Comparison of ENCODE assay signal across 14 cellular contexts in genomic region chr10:127976286-127976685, GRCh38.
DNase-seq lines count a peak whose midpoint lies in the region; ATAC-seq and TF ChIP-seq lines count a peak whose summit lies in the region.
"Had no signal": no experiment of that assay in that cellular context is flagged by ENCODE, and none has a peak within 500 bp of the region (broad histone marks: within the 10 kb centered on the region; RNA-seq: fewer than 3 reads in every experiment).

No MANE protein-coding gene starts in this region.

- H3K27me3 ChIP-seq in adipocyte (replicated peaks; ENCODE audit: control insufficient read depth, insufficient read depth, low read length): no peaks in the 10 kb centered on the region
- no peaks in the 10 kb centered on the region for H3K27me3 ChIP-seq in mesenchymal stem cell (ENCODE audit: control insufficient read depth in 1 of 2, insufficient read depth in 1 of 2, low read length in 2 of 2)
- H3K27me3 ChIP-seq in esophagus squamous epithelium: no peaks in the 10 kb centered on the region
- H3K27me3 ChIP-seq: neutrophil had no signal

- H3K4me3 ChIP-seq in adipocyte (ENCODE audit: low read length): peak overlapping the region; percentile 73
- peak overlapping the region in 1 of 2 experiments; percentile 69 for H3K4me3 ChIP-seq in mesenchymal stem cell (ENCODE audit: insufficient read depth in 1 of 2, low read depth in 1 of 2, low read length in 2 of 2)
- no peak overlapping the region for H3K4me3 ChIP-seq in esophagus squamous epithelium
- H3K4me3 ChIP-seq: GM12878 had no signal

- peak overlapping the region; percentile 48 for H4K8ac ChIP-seq in mesenchymal stem cell (ENCODE audit: low read length)

- no peak overlapping the region for H4K91ac ChIP-seq in mesenchymal stem cell (ENCODE audit: low read length)

- no peak overlapping the region for H3K27ac ChIP-seq in mesenchymal stem cell (ENCODE audit: low read length, poor library complexity, severe bottlenecking)
- H3K27ac ChIP-seq in esophagus squamous epithelium: peak overlapping the region in 2 of 4 donors; percentile 62 to 75
- H3K27ac ChIP-seq: neutrophil had no signal

- peak overlapping the region; percentile 71 for H2BK120ac ChIP-seq in mesenchymal stem cell (ENCODE audit: low read depth, low read length)

- no peak for TF ChIP-seq POLR2A in esophagus squamous epithelium (IDR thresholded peaks at IDR 0.05)

- H3K9me3 ChIP-seq in adipocyte (ENCODE audit: control insufficient read depth, low read length): peaks cover 3% of the 10 kb centered on the region
- peaks cover 10% of the 10 kb centered on the region for H3K9me3 ChIP-seq in mesenchymal stem cell (ENCODE audit: control insufficient read depth, low read length)
- peaks cover 0 to 17% (median 0%) of the 10 kb centered on the region in 3 donors for H3K9me3 ChIP-seq in esophagus squamous epithelium
- H3K9me3 ChIP-seq: neutrophil had no signal

- WGBS in mesenchymal stem cell: 21% methylated on average over 6 of the region's 7 CpGs
- WGBS in esophagus squamous epithelium, 2 donors: 25 to 28% methylated on average over 7 of the region's 7 CpGs

- no peak for DNase-seq in left cardiac atrium
- DNase-seq in Right ventricle myocardium inferior (ENCODE audit: missing footprints): no peak
- no peak for DNase-seq in adipocyte (ENCODE audit: low read depth)
- DNase-seq in mesenchymal stem cell: peak; percentile 64
- peak; percentile 14 for DNase-seq in ureter (ENCODE audit: low spot score)
- DNase-seq in DMS79 (lab: John Stamatoyannopoulos, UW): no peak
- DNase-seq in stimulated activated CD4-positive, alpha-beta T cell treated with anti-CD3 and anti-CD28 coated beads, Interleukin-2, amount 100 ng/mL, for 48 hours: no peak
- no peak for DNase-seq in esophagus squamous epithelium (lab: John Stamatoyannopoulos, UW)
- DNase-seq: activated T-cell treated with anti-CD3 and anti-CD28 coated beads, Interleukin-2, amount 50 U/mL, for 48 hours; aorta; glutamatergic neuron; NCI-H187 treated with DMSO at 0.1 percent for 48 hours had no signal

- no peak overlapping the region for H3K4me2 ChIP-seq in mesenchymal stem cell (ENCODE audit: low read length, poor library complexity, severe bottlenecking)

- TF ChIP-seq CTCF in esophagus squamous epithelium (IDR thresholded peaks at IDR 0.05): no peak

- H3K18ac ChIP-seq in mesenchymal stem cell (ENCODE audit: low read depth in 1 of 2, low read length in 2 of 2): peak overlapping the region; percentile 54 to 55

- no peak overlapping the region for H2BK15ac ChIP-seq in mesenchymal stem cell (ENCODE audit: low read depth, poor library complexity, severe bottlenecking)

- H3K36me3 ChIP-seq in adipocyte (ENCODE audit: control insufficient read depth, insufficient read depth, low read length, severe bottlenecking) (no peaks in the 10 kb centered on the region), mesenchymal stem cell (ENCODE audit: control insufficient read depth in 1 of 2, insufficient read depth in 2 of 2, low read depth in 1 of 2, low read length in 2 of 2) (no peaks in the 10 kb centered on the region), esophagus squamous epithelium (no peaks in the 10 kb centered on the region)
- H3K36me3 ChIP-seq: neutrophil had no signal

- H3K23ac ChIP-seq in mesenchymal stem cell (ENCODE audit: low read length in 2 of 2): no peak overlapping the region

- H3K79me1 ChIP-seq in mesenchymal stem cell (replicated peaks; ENCODE audit: low read length, poor library complexity, severe bottlenecking): peaks cover 3% of the 10 kb centered on the region

- intact Hi-C loops in left cardiac atrium (cut with DNase I) (no loop called here), Right ventricle myocardium inferior (cut with DNase I) (loop anchor here (5.0 kb wide), 1 partner anchor 54 kb away; no protein-coding TSS in a partner anchor), esophagus squamous epithelium (cut with DNase I) (no loop called here)

- no peak overlapping the region for H2AK5ac ChIP-seq in mesenchymal stem cell (ENCODE audit: low read length, severe bottlenecking)

- H3K14ac ChIP-seq in mesenchymal stem cell (ENCODE audit: low read length in 2 of 2): no peak overlapping the region

- H3K4me1 ChIP-seq in adipocyte (ENCODE audit: control insufficient read depth, insufficient read depth, low read length): peaks cover 28% of the 10 kb centered on the region
- H3K4me1 ChIP-seq in mesenchymal stem cell (ENCODE audit: control insufficient read depth, insufficient read depth, low read depth, low read length): peaks cover 9% of the 10 kb centered on the region
- H3K4me1 ChIP-seq in esophagus squamous epithelium: peaks cover 0 to 31% (median 8%) of the 10 kb centered on the region in 3 donors

- peak overlapping the region; percentile 11 to 66 for H2BK12ac ChIP-seq in mesenchymal stem cell (ENCODE audit: low read length in 2 of 2)

- no peak overlapping the region for H2AFZ ChIP-seq in mesenchymal stem cell (ENCODE audit: low read depth, low read length)

- peak overlapping the region in 1 of 2 experiments; percentile 66 for H3K4ac ChIP-seq in mesenchymal stem cell (ENCODE audit: low read depth in 1 of 2, low read length in 2 of 2)

- H2BK5ac ChIP-seq in mesenchymal stem cell (ENCODE audit: low read depth, low read length, poor library complexity, severe bottlenecking): no peak overlapping the region

- peak; percentile 20 to 43 for ATAC-seq in left cardiac atrium
- no peak for ATAC-seq in Right ventricle myocardium inferior
- ATAC-seq: GM12878 had no signal

- no peak overlapping the region for H3K9ac ChIP-seq in adipocyte (ENCODE audit: low read length)
- H3K9ac ChIP-seq in mesenchymal stem cell (ENCODE audit: low read length): peak overlapping the region; percentile 69

Comparison
In these comparisons a context has a peak if more than half of its experiments do, and no peak if none do; other contexts are left out.
1. DNase-seq: peak in mesenchymal stem cell (single experiment) and ureter (single experiment); none in left cardiac atrium (single experiment), Right ventricle myocardium inferior (single experiment), adipocyte (single experiment), DMS79 (single experiment), stimulated activated CD4-positive, alpha-beta T cell treated with anti-CD3 and anti-CD28 coated beads, Interleukin-2, amount 100 ng/mL, for 48 hours (0 of 2) and esophagus squamous epithelium (single experiment).